In genomic region chr1:112461200-112461871, GRCh38 we compare ENCODE assay signal across 1 cellular context.
TF ChIP-seq lines count a peak whose summit lies in the region.

No MANE protein-coding gene starts in this region.

TF ChIP-seq in WTC11, 78 proteins besides CTCF, POLR2A, EP300 and RAD21 (continued from another document):
- no peak for TF ChIP-seq AFF4 (CRISPR knock-in tag; IDR thresholded peaks at IDR 0.05; ENCODE audit: borderline replicate concordance)
- no peak for TF ChIP-seq MXD4 (CRISPR knock-in tag; IDR thresholded peaks at IDR 0.05; ENCODE audit: borderline replicate concordance)
- TF ChIP-seq ERG (CRISPR knock-in tag; IDR thresholded peaks at IDR 0.05), result no peak
- no peak for TF ChIP-seq IRF2 (CRISPR knock-in tag; IDR thresholded peaks at IDR 0.05; ENCODE audit: borderline replicate concordance, low read depth)
- no peak for TF ChIP-seq RELA (CRISPR knock-in tag; IDR thresholded peaks at IDR 0.05; ENCODE audit: borderline replicate concordance)
- no peak for TF ChIP-seq SOX15 (CRISPR knock-in tag; IDR thresholded peaks at IDR 0.05)
- no peak for TF ChIP-seq ZNF416 (CRISPR knock-in tag; IDR thresholded peaks at IDR 0.05)
- TF ChIP-seq PREB (CRISPR knock-in tag; IDR thresholded peaks at IDR 0.05; ENCODE audit: borderline replicate concordance), result no peak
